ENCODE assay signal across 9 cellular contexts in the genomic region with DNA sequence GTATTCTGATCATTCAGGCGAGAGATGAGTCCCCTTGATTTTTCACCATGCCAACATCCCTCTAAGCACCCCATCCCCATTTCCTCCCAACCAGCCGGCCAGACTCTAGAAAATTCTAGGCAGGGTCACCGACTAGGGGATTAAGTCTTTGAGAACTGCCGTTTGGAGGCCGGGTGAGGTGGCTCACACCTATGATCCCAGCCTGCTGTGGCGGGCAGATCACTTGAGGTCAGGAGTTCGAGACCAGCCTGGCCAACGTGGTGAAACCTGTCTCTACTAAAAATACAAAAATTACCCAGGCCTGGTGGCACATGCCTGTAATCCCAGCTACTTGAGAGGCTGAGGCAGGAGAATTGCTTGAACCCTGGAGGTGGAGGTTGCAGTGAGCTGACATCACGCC. TPM values are rescaled to one million over a fixed set of nuclear protein-coding genes. Genes with fewer than 3 reads are reported as not detected.
DNase-seq lines count a peak whose midpoint lies in the region; ATAC-seq and TF ChIP-seq lines count a peak whose summit lies in the region.
"Not testable (repeated sequence)": the region's sequence is repeated elsewhere in the genome, so short reads cannot be mapped to it uniquely, and the experiment has no call there.
"Had no signal": no experiment of that assay in that cellular context is flagged by ENCODE, and none has a peak within 500 bp of the region (broad histone marks: within the 10 kb centered on the region; RNA-seq: fewer than 3 reads in every experiment).

No MANE protein-coding gene starts in this region.

- not testable (repeated sequence) for H3K36me3 Mint-ChIP-seq in CD4-positive, alpha-beta memory T cell; T-helper 17 cell (ENCODE audit: low read depth); activated CD8-positive, alpha-beta memory T cell treated with anti-CD3 and anti-CD28 coated beads, Interleukin-2, amount 10 ng/mL, durations not matched to agents 7 days and 5 days; activated naive CD8-positive, alpha-beta T cell; naive thymus-derived CD8-positive, alpha-beta T cell

- not testable (repeated sequence) for ATAC-seq in T-helper 17 cell; activated CD8-positive, alpha-beta memory T cell treated with anti-CD3 and anti-CD28 coated beads, Interleukin-2, amount 10 ng/mL, durations not matched to agents 7 days and 5 days; naive thymus-derived CD8-positive, alpha-beta T cell; upper lobe of right lung

- H3K9me3 Mint-ChIP-seq in CD4-positive, alpha-beta memory T cell; activated CD8-positive, alpha-beta memory T cell treated with anti-CD3 and anti-CD28 coated beads, Interleukin-2, amount 10 ng/mL, durations not matched to agents 7 days and 5 days (ENCODE audit: low read depth); activated naive CD8-positive, alpha-beta T cell (ENCODE audit: low read depth); naive thymus-derived CD8-positive, alpha-beta T cell: not testable (repeated sequence)

- not testable (repeated sequence) for H3K27me3 Mint-ChIP-seq in CD4-positive, alpha-beta memory T cell; T-helper 17 cell; activated CD8-positive, alpha-beta memory T cell treated with anti-CD3 and anti-CD28 coated beads, Interleukin-2, amount 10 ng/mL, durations not matched to agents 7 days and 5 days; activated naive CD8-positive, alpha-beta T cell; naive thymus-derived CD8-positive, alpha-beta T cell

- not testable (repeated sequence) for TF ChIP-seq POLR2A in stomach (IDR thresholded peaks at IDR 0.05)

- peak overlapping the region in 6 of 7 donors; percentile 36 to 88 (median 84) for H3K27ac Mint-ChIP-seq in CD4-positive, alpha-beta memory T cell
- peak overlapping the region; percentile 90 for H3K27ac Mint-ChIP-seq in T-helper 17 cell
- H3K27ac Mint-ChIP-seq in activated CD8-positive, alpha-beta memory T cell treated with anti-CD3 and anti-CD28 coated beads, Interleukin-2, amount 10 ng/mL, durations not matched to agents 7 days and 5 days: peak overlapping the region; percentile 91
- H3K27ac Mint-ChIP-seq in activated naive CD8-positive, alpha-beta T cell: peak overlapping the region; percentile 83
- peak overlapping the region in 7 of 10 donors; percentile 48 to 93 (median 86) for H3K27ac Mint-ChIP-seq in naive thymus-derived CD8-positive, alpha-beta T cell

- peaks cover 9 to 38% (median 25%) of the 10 kb centered on the region in 4 donors for H3K4me1 Mint-ChIP-seq in CD4-positive, alpha-beta memory T cell
- H3K4me1 Mint-ChIP-seq in T-helper 17 cell: peaks cover 15% of the 10 kb centered on the region
- H3K4me1 Mint-ChIP-seq in activated CD8-positive, alpha-beta memory T cell treated with anti-CD3 and anti-CD28 coated beads, Interleukin-2, amount 10 ng/mL, durations not matched to agents 7 days and 5 days: peaks cover 36% of the 10 kb centered on the region
- H3K4me1 Mint-ChIP-seq in activated naive CD8-positive, alpha-beta T cell (ENCODE audit: low read depth): peaks cover 28% of the 10 kb centered on the region
- peaks cover 13 to 43% (median 41%) of the 10 kb centered on the region in 4 donors for H3K4me1 Mint-ChIP-seq in naive thymus-derived CD8-positive, alpha-beta T cell

- not testable (repeated sequence) for H3K27me3 ChIP-seq in CD4-positive, alpha-beta memory T cell (ENCODE audit: insufficient read depth, low read length); stomach; upper lobe of right lung

- 83 to 94% (median 91%) methylated on average over 9 of the region's 9 CpGs for WGBS in stomach, 5 donors

- CTCF ChIA-PET in CD4-positive, alpha-beta memory T cell (lab: Charles Lee; ENCODE audit: partially characterized antibody): interaction anchor here (3.0 kb wide), 1 partner anchor 19 kb away, joined by 18 read pairs; no protein-coding TSS in a partner anchor
- CTCF ChIA-PET in activated CD8-positive, alpha-beta memory T cell treated with anti-CD3 and anti-CD28 coated beads, Interleukin-2, amount 10 ng/mL, durations not matched to agents 7 days and 5 days (lab: Charles Lee): interaction anchor here (0.7 to 27.1 kb wide), 2 partner anchors 78 to 107 kb away, joined by 3 to 458 read pairs; partner anchors contain the start of gene MAT2A

- POLR2A ChIA-PET in CD4-positive, alpha-beta memory T cell (lab: Charles Lee; ENCODE audit: partially characterized antibody): interaction anchor here (1.3 to 4.6 kb wide), 5 partner anchors 11 to 100 kb away, joined by 3 to 119 read pairs (median 15); partner anchors contain the start of genes ELMOD3, MAT2A, RETSAT and SH2D6
- POLR2A ChIA-PET in naive thymus-derived CD8-positive, alpha-beta T cell (lab: Charles Lee): interaction anchor here (0.6 to 11.5 kb wide), 2 partner anchors 83 to 100 kb away, joined by 4 to 119 read pairs; partner anchors contain the start of gene MAT2A

- TF ChIP-seq EP300 in stomach (IDR thresholded peaks at IDR 0.05): not testable (repeated sequence)

- peak overlapping the region in 3 of 8 donors; percentile 61 to 71 (median 71) for H3K4me3 Mint-ChIP-seq in CD4-positive, alpha-beta memory T cell
- not testable (repeated sequence) for H3K4me3 Mint-ChIP-seq in T-helper 17 cell; activated naive CD8-positive, alpha-beta T cell
- H3K4me3 Mint-ChIP-seq in activated CD8-positive, alpha-beta memory T cell treated with anti-CD3 and anti-CD28 coated beads, Interleukin-2, amount 10 ng/mL, durations not matched to agents 7 days and 5 days: peak overlapping the region; percentile 63
- H3K4me3 Mint-ChIP-seq in naive thymus-derived CD8-positive, alpha-beta T cell: peak overlapping the region in 7 of 10 donors; percentile 18 to 81 (median 58)

- not testable (repeated sequence) for H3K4me3 ChIP-seq in CD4-positive, alpha-beta memory T cell (ENCODE audit: low read length in 2 of 2); stomach; upper lobe of right lung

- intact Hi-C loops in CD4-positive, alpha-beta memory T cell (cut with micrococcal nuclease): loop anchor here (5.0 kb wide), 1 partner anchor 158 kb away; the partner anchor contains the start of gene RNF181
- intact Hi-C loops in stomach (cut with DNase I; ENCODE audit: low total_unique reads); upper lobe of right lung (cut with DNase I): not testable (repeated sequence)

- H3K36me3 ChIP-seq in CD4-positive, alpha-beta memory T cell (ENCODE audit: insufficient read depth, low read length); stomach; upper lobe of right lung: not testable (repeated sequence)

- not testable (repeated sequence) for H3K27ac ChIP-seq in CD4-positive, alpha-beta memory T cell (ENCODE audit: low read depth, low read length)
- peak overlapping the region; percentile 100 for H3K27ac ChIP-seq in cingulate gyrus (ENCODE audit: low read depth, low read length)
- H3K27ac ChIP-seq in stomach: peak overlapping the region; percentile 22 to 98 (median 97)
- H3K27ac ChIP-seq in upper lobe of right lung: peak overlapping the region; percentile 94

- not testable (repeated sequence) for TF ChIP-seq CTCF in stomach (IDR thresholded peaks at IDR 0.05); upper lobe of right lung (IDR thresholded peaks at IDR 0.05)

- H3K4me1 ChIP-seq in CD4-positive, alpha-beta memory T cell (ENCODE audit: insufficient read depth, low read length): peaks cover 30% of the 10 kb centered on the region
- H3K4me1 ChIP-seq in stomach (peaks cover 31 to 49% (median 48%) of the 10 kb centered on the region in 4 donors), upper lobe of right lung (peaks cover 28% of the 10 kb centered on the region)

- not testable (repeated sequence) for DNase-seq in CD4-positive, alpha-beta memory T cell; T-helper 17 cell; activated CD8-positive, alpha-beta memory T cell treated with anti-CD3 and anti-CD28 coated beads, Interleukin-2, amount 10 ng/mL, durations not matched to agents 7 days and 5 days; naive thymus-derived CD8-positive, alpha-beta T cell; stomach; upper lobe of right lung

- not testable (repeated sequence) for H3K9me3 ChIP-seq in CD4-positive, alpha-beta memory T cell (ENCODE audit: control insufficient read depth in 1 of 2, low read length in 2 of 2); T-helper 17 cell (ENCODE audit: control insufficient read depth, low read length, poor library complexity, severe bottlenecking); stomach; upper lobe of right lung

RNA-seq across cellular contexts. Expression of gene SH2D6, which starts 21.1 kb away (rescaled TPM):
- total RNA-seq in CD4-positive, alpha-beta memory T cell: 1 to 10 TPM; 1.5 to 1.6 TPM
- not detected for polyA plus RNA-seq in CD4-positive, alpha-beta memory T cell
- total RNA-seq in T-helper 17 cell (under 1 TPM; 0.26 to 0.40 TPM), stomach (10 to 100 TPM in 2 of 5 donors, 1 to 10 TPM in 1, not detected in 2; 2.2 to 14.5 (median 13.4) TPM), upper lobe of right lung (1.0 TPM)
- total RNA-seq in activated CD8-positive, alpha-beta memory T cell treated with anti-CD3 and anti-CD28 coated beads, Interleukin-2, amount 10 ng/mL, durations not matched to agents 7 days and 5 days: under 1 TPM; 0.52 to 0.82 TPM
- 1 to 10 TPM; 1.3 to 2.2 TPM for total RNA-seq in naive thymus-derived CD8-positive, alpha-beta T cell
- not detected for polyA plus RNA-seq in naive thymus-derived CD8-positive, alpha-beta T cell
- polyA plus RNA-seq in stomach: 1 to 10 TPM; 1.1 to 2.3 (median 1.2) TPM
- total RNA-seq: GM23248 had no signal

RNA-seq across cellular contexts. Expression of gene CAPG, which starts 29.4 kb away (rescaled TPM):
- 10 to 100 TPM; 25.6 to 38.5 TPM for total RNA-seq in CD4-positive, alpha-beta memory T cell
- polyA plus RNA-seq in CD4-positive, alpha-beta memory T cell: 100 to 1,000 TPM; 113 to 136 TPM
- total RNA-seq in T-helper 17 cell (10 to 100 TPM; 51.6 to 90.3 TPM), stomach (100 to 1,000 TPM in 2 of 5 donors, 10 to 100 TPM in 3; 35.0 to 135 (median 50.8) TPM), upper lobe of right lung (419 TPM)
- 100 to 1,000 TPM; 204 to 211 TPM for total RNA-seq in activated CD8-positive, alpha-beta memory T cell treated with anti-CD3 and anti-CD28 coated beads, Interleukin-2, amount 10 ng/mL, durations not matched to agents 7 days and 5 days
- total RNA-seq in naive thymus-derived CD8-positive, alpha-beta T cell: 1 to 10 TPM; 5.7 to 8.0 TPM
- 10 to 100 TPM; 15.7 to 18.6 (median 16.8) TPM for polyA plus RNA-seq in naive thymus-derived CD8-positive, alpha-beta T cell
- polyA plus RNA-seq in stomach: 100 to 1,000 TPM; 146 to 350 (median 157) TPM
